ENCODE assay signal across 18 cellular contexts in genomic region chr17:44956076-44956475, GRCh38. TPM values are rescaled to one million over a fixed set of nuclear protein-coding genes. Genes with fewer than 3 reads are reported as not detected.
DNase-seq lines count a peak whose midpoint lies in the region; ATAC-seq and TF ChIP-seq lines count a peak whose summit lies in the region.
"Had no signal": no experiment of that assay in that cellular context is flagged by ENCODE, and none has a peak within 500 bp of the region (broad histone marks: within the 10 kb centered on the region; RNA-seq: fewer than 3 reads in every experiment).

No MANE protein-coding gene starts in this region.

- H3K4me3 Mint-ChIP-seq in endodermal cell (no peak overlapping the region), nephron progenitor cell (no peak overlapping the region), WTC11 (no peak overlapping the region)

- H3K27ac Mint-ChIP-seq in endodermal cell (no peak overlapping the region), nephron progenitor cell (peak overlapping the region; percentile 85), WTC11 (no peak overlapping the region)

- POLR2A ChIA-PET in WTC11 (lab: Charles Lee), result interaction anchor here (0.7 kb wide), 1 partner anchor 181 kb away, joined by 9 read pairs; no protein-coding TSS in a partner anchor

- H3K9me3 Mint-ChIP-seq in endodermal cell (no peaks in the 10 kb centered on the region), nephron progenitor cell (no peaks in the 10 kb centered on the region), WTC11 (no peaks in the 10 kb centered on the region)

- DNase-seq in RWPE2 (ENCODE audit: low spot score) (peak; percentile 37), endodermal cell (peak; percentile 38), nephron progenitor cell (no peak), WTC11 (ENCODE audit: low spot score) (no peak), DMS 273 treated with DMSO at 0.1 percent for 48 hours (lab: John Stamatoyannopoulos, UW) (no peak)
- DNase-seq: DMS153, GM23248, HCEC 1CT, MV-4-11, NCI-H187 treated with DMSO at 0.1 percent for 48 hours, NCI-H446, OCI-M1, SJCRH30 had no signal

- TF ChIP-seq CTCF in RWPE2 (IDR thresholded peaks at IDR 0.05; ENCODE audit: poor library complexity, severe bottlenecking) (no peak), endodermal cell (conservative IDR thresholded peaks at IDR 0.05) (no peak), nephron progenitor cell (IDR thresholded peaks at IDR 0.05) (no peak), WTC11 (IDR thresholded peaks at IDR 0.05) (no peak)

- H3K36me3 ChIP-seq in RWPE2 (ENCODE audit: low read depth), result no peaks in the 10 kb centered on the region
- H3K36me3 ChIP-seq in endodermal cell (ENCODE audit: control insufficient read depth, insufficient read depth, low read length), result no peaks in the 10 kb centered on the region
- no peaks in the 10 kb centered on the region for H3K36me3 ChIP-seq in skeletal muscle satellite cell (ENCODE audit: insufficient read depth, low read length)
- H3K36me3 ChIP-seq: SJCRH30 had no signal

- H3K36me3 Mint-ChIP-seq in endodermal cell (ENCODE audit: low read depth) (no peaks in the 10 kb centered on the region), nephron progenitor cell (ENCODE audit: low read depth) (no peaks in the 10 kb centered on the region), WTC11 (no peaks in the 10 kb centered on the region)

- H3K9ac ChIP-seq in endodermal cell (ENCODE audit: extremely low read depth, low read length, poor library complexity, severe bottlenecking) (no peak overlapping the region), skeletal muscle satellite cell (ENCODE audit: low read depth, low read length) (peak overlapping the region; percentile 14)
- H3K9ac ChIP-seq: GM23248 had no signal

- ATAC-seq in RWPE2 (ENCODE audit: low read depth) (no peak), GM19455 (IDR thresholded peaks at IDR 0.05; ENCODE audit: unreplicated experiment) (no peak), GM21381 (IDR thresholded peaks at IDR 0.05; ENCODE audit: unreplicated experiment) (no peak), WTC11 (no peak)

- H3K4me1 Mint-ChIP-seq in endodermal cell (peaks cover 5% of the 10 kb centered on the region), nephron progenitor cell (peaks cover 42% of the 10 kb centered on the region), WTC11 (peaks cover 9% of the 10 kb centered on the region)

- H3K9me3 ChIP-seq in RWPE2 (ENCODE audit: severe bottlenecking) (no peaks in the 10 kb centered on the region), endodermal cell (ENCODE audit: control insufficient read depth, low read length) (no peaks in the 10 kb centered on the region), skeletal muscle satellite cell (replicated peaks; ENCODE audit: low read length) (no peaks in the 10 kb centered on the region)
- H3K9me3 ChIP-seq: SJCRH30 had no signal

- CTCF ChIA-PET in WTC11 (lab: Charles Lee), result interaction anchor here (1.1 to 8.2 kb wide), 5 partner anchors 10 to 179 kb away, joined by 3 to 76 read pairs (median 6); partner anchors contain the start of genes ACBD4 and C1QL1

- H3K4me1 ChIP-seq in RWPE2 (ENCODE audit: insufficient read depth, poor library complexity, severe bottlenecking) (peaks cover 7% of the 10 kb centered on the region), endodermal cell (ENCODE audit: control insufficient read depth, insufficient read depth, low read length) (no peaks in the 10 kb centered on the region), skeletal muscle satellite cell (ENCODE audit: control insufficient read depth, insufficient read depth, low read length) (peaks cover 33% of the 10 kb centered on the region)
- H3K4me1 ChIP-seq: SJCRH30 had no signal

- H3K4me3 ChIP-seq in RWPE2 (ENCODE audit: severe bottlenecking), result no peak overlapping the region
- no peak overlapping the region for H3K4me3 ChIP-seq in endodermal cell (ENCODE audit: low read length)
- H3K4me3 ChIP-seq in skeletal muscle satellite cell (ENCODE audit: low read length), result peak overlapping the region; percentile 1
- H3K4me3 ChIP-seq: GM23248, SJCRH30 had no signal

- H3K27me3 ChIP-seq in RWPE2 (ENCODE audit: insufficient read depth, poor library complexity, severe bottlenecking) (no peaks in the 10 kb centered on the region), endodermal cell (ENCODE audit: control insufficient read depth, insufficient read depth, low read length, poor library complexity, severe bottlenecking) (no peaks in the 10 kb centered on the region), skeletal muscle satellite cell (ENCODE audit: control insufficient read depth, insufficient read depth, low read length) (no peaks in the 10 kb centered on the region)

- WGBS in endodermal cell (ENCODE audit: insufficient coverage in 1 of 2, insufficient read length in 1 of 2), 2 experiments, result 85 to 88% methylated on average over 3 to 4 of the region's 4 CpGs

- no peak overlapping the region for H3K27ac ChIP-seq in RWPE2 (ENCODE audit: poor library complexity, severe bottlenecking)
- H3K27ac ChIP-seq in endodermal cell (ENCODE audit: low read depth, low read length), result no peak overlapping the region
- H3K27ac ChIP-seq: C4-2B, GM23248, SJCRH30 had no signal

- peaks cover 21% of the 10 kb centered on the region for H3K27me3 Mint-ChIP-seq in endodermal cell (ENCODE audit: insufficient read depth)
- H3K27me3 Mint-ChIP-seq in nephron progenitor cell (ENCODE audit: low read depth, poor library complexity), result peaks cover 40% of the 10 kb centered on the region
- peaks cover 23% of the 10 kb centered on the region for H3K27me3 Mint-ChIP-seq in WTC11 (ENCODE audit: low read depth)

- H3K4me2 ChIP-seq in skeletal muscle satellite cell (ENCODE audit: low read length), result peak overlapping the region; percentile 32

TF ChIP-seq in WTC11, 78 proteins besides CTCF, POLR2A, EP300 and RAD21:
- TF ChIP-seq ESRRA (CRISPR knock-in tag; IDR thresholded peaks at IDR 0.05; ENCODE audit: borderline replicate concordance) (no peak), ERG (CRISPR knock-in tag; IDR thresholded peaks at IDR 0.05) (no peak), CDX4 (CRISPR knock-in tag; IDR thresholded peaks at IDR 0.05; ENCODE audit: borderline replicate concordance) (no peak), SP1 (CRISPR knock-in tag; conservative IDR thresholded peaks at IDR 0.05) (no peak), FOXK1 (CRISPR knock-in tag; IDR thresholded peaks at IDR 0.05) (no peak), MXD4 (CRISPR knock-in tag; IDR thresholded peaks at IDR 0.05; ENCODE audit: borderline replicate concordance) (no peak), GRHL2 (CRISPR knock-in tag; IDR thresholded peaks at IDR 0.05; ENCODE audit: insufficient replicate concordance, severe bottlenecking) (no peak), MLX (CRISPR knock-in tag; IDR thresholded peaks at IDR 0.05) (no peak), ZMAT4 (CRISPR knock-in tag; IDR thresholded peaks at IDR 0.05) (no peak), ELF4 (CRISPR knock-in tag; IDR thresholded peaks at IDR 0.05; ENCODE audit: low read depth) (no peak), ZNF317 (CRISPR knock-in tag; IDR thresholded peaks at IDR 0.05; ENCODE audit: borderline replicate concordance, low read depth) (no peak), HMGA2 (CRISPR knock-in tag; IDR thresholded peaks at IDR 0.05) (no peak), CREB1 (CRISPR knock-in tag; IDR thresholded peaks at IDR 0.05) (no peak), ATF1 (CRISPR knock-in tag; IDR thresholded peaks at IDR 0.05) (no peak)

RNA-seq across cellular contexts. Expression of gene KIF18B, which starts 8.5 kb away (rescaled TPM):
- total RNA-seq in endodermal cell, result 10 to 100 TPM; 43.5 to 64.7 TPM
- 45.3 TPM for polyA plus RNA-seq in endodermal cell (2013, experiment 1 of 2)
- polyA plus RNA-seq in endodermal cell (2013, experiment 2 of 2), result 46.4 TPM
- total RNA-seq in skeletal muscle satellite cell (2012; rRNA removed), result 4.4 and 4.6 TPM in 2 replicates
- total RNA-seq in WTC11 (2021), result 62.2 to 82.2 TPM (median 66.3 TPM) in 3 replicates

RNA-seq across cellular contexts. Expression of gene C1QL1, which starts 12.0 kb away (rescaled TPM):
- total RNA-seq in endodermal cell, result 1 to 10 TPM; 1.4 to 2.7 TPM
- 13.9 TPM for polyA plus RNA-seq in endodermal cell (2013, experiment 1 of 2)
- polyA plus RNA-seq in endodermal cell (2013, experiment 2 of 2), result 12.4 TPM
- total RNA-seq in skeletal muscle satellite cell (2012; rRNA removed), result not detected in 2 replicates
- 13.4 to 16.8 TPM (median 15.6 TPM) in 3 replicates for total RNA-seq in WTC11 (2021)

RNA-seq across cellular contexts. Expression of gene GFAP, which starts 40.8 kb away (rescaled TPM):
- under 1 TPM in 1 of 2 donors, not detected in 1; 0.35 TPM for total RNA-seq in endodermal cell
- polyA plus RNA-seq in endodermal cell (2013, experiment 1 of 2), result 0.11 TPM
- 0.83 TPM for polyA plus RNA-seq in endodermal cell (2013, experiment 2 of 2)
- total RNA-seq in skeletal muscle satellite cell (2012; rRNA removed), result under 0.01 TPM in 1 of 2 replicates, not detected in the other
- 1.5 to 2.2 TPM (median 1.6 TPM) in 3 replicates for total RNA-seq in WTC11 (2021)
- total RNA-seq: GM23248, RPMI7951 had no signal

RNA-seq across cellular contexts. Expression of gene EFTUD2, which starts 56.8 kb away (rescaled TPM):
- total RNA-seq in endodermal cell (100 to 1,000 TPM; 145 to 171 TPM), WTC11 (2021) (128 to 162 TPM (median 148 TPM) in 3 replicates)
- 114 TPM for polyA plus RNA-seq in endodermal cell (2013, experiment 1 of 2)
- polyA plus RNA-seq in endodermal cell (2013, experiment 2 of 2), result 101 TPM
- 94.4 and 120 TPM in 2 replicates for total RNA-seq in skeletal muscle satellite cell (2012; rRNA removed)

Comparison
In these comparisons a context has a peak if more than half of its experiments do, and no peak if none do; other contexts are left out.
1. DNase-seq: peak in RWPE2 (single experiment) and endodermal cell (single experiment); none in nephron progenitor cell (single experiment), WTC11 (single experiment) and DMS 273 treated with DMSO at 0.1 percent for 48 hours (single experiment).